ENCODE assay signal across 1 cellular context in genomic region chr16:84647830-84648594, GRCh38.
TF ChIP-seq lines count a peak whose summit lies in the region.

Gene KLHL36 (plus strand): TSS chr16:84648511. CDS start chr16:84650868, 2,357 bp downstream.

TF ChIP-seq in HEK293, 187 proteins besides CTCF, POLR2A, EP300 and RAD21 (continued from another document):
- TF ChIP-seq, protein P1, sequence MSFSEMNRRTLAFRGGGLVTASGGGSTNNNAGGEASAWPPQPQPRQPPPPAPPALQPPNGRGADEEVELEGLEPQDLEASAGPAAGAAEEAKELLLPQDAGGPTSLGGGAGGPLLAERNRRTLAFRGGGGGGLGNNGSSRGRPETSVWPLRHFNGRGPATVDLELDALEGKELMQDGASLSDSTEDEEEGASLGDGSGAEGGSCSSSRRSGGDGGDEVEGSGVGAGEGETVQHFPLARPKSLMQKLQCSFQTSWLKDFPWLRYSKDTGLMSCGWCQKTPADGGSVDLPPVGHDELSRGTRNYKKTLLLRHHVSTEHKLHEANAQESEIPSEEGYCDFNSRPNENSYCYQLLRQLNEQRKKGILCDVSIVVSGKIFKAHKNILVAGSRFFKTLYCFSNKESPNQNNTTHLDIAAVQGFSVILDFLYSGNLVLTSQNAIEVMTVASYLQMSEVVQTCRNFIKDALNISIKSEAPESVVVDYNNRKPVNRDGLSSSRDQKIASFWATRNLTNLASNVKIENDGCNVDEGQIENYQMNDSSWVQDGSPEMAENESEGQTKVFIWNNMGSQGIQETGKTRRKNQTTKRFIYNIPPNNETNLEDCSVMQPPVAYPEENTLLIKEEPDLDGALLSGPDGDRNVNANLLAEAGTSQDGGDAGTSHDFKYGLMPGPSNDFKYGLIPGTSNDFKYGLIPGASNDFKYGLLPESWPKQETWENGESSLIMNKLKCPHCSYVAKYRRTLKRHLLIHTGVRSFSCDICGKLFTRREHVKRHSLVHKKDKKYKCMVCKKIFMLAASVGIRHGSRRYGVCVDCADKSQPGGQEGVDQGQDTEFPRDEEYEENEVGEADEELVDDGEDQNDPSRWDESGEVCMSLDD (tag by site-specific recombination; IDR thresholded peaks at IDR 0.05): 0 out of 2 replicates have a peak, but pooled peaks have one; percentile 19
- TF ChIP-seq, protein P2, sequence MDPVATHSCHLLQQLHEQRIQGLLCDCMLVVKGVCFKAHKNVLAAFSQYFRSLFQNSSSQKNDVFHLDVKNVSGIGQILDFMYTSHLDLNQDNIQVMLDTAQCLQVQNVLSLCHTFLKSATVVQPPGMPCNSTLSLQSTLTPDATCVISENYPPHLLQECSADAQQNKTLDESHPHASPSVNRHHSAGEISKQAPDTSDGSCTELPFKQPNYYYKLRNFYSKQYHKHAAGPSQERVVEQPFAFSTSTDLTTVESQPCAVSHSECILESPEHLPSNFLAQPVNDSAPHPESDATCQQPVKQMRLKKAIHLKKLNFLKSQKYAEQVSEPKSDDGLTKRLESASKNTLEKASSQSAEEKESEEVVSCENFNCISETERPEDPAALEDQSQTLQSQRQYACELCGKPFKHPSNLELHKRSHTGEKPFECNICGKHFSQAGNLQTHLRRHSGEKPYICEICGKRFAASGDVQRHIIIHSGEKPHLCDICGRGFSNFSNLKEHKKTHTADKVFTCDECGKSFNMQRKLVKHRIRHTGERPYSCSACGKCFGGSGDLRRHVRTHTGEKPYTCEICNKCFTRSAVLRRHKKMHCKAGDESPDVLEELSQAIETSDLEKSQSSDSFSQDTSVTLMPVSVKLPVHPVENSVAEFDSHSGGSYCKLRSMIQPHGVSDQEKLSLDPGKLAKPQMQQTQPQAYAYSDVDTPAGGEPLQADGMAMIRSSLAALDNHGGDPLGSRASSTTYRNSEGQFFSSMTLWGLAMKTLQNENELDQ (tag by site-specific recombination; IDR thresholded peaks at IDR 0.05; ENCODE audit: low read depth): no peak
- TF ChIP-seq ZBTB20 (tag by site-specific recombination; IDR thresholded peaks at IDR 0.05) (peak; percentile 97), PRDM2 (tag by site-specific recombination; IDR thresholded peaks at IDR 0.05; ENCODE audit: borderline replicate concordance) (0 out of 2 replicates have a peak, but pooled peaks have one; percentile 17), ZNF335 (tag by site-specific recombination; conservative IDR thresholded peaks at IDR 0.05) (peak; percentile 70; the same call in 1 of the 2 replicates), ZNF366 (tag by site-specific recombination; conservative IDR thresholded peaks at IDR 0.05) (no peak), ZNF610 (tag by site-specific recombination; IDR thresholded peaks at IDR 0.05; ENCODE audit: borderline replicate concordance) (peak; percentile 41; the same call in 1 of the 2 replicates), ZNF785 (tag by site-specific recombination; IDR thresholded peaks at IDR 0.05) (peak; percentile 66; the same call in 1 of the 2 replicates), ZNF664 (tag by site-specific recombination; IDR thresholded peaks at IDR 0.05) (peak; percentile 84), ZFHX2 (tag by site-specific recombination; conservative IDR thresholded peaks at IDR 0.05) (peak; percentile 52; the same call in 1 of the 2 replicates), KLF16 (tag by site-specific recombination; IDR thresholded peaks at IDR 0.05) (peak; percentile 59; the same call in 1 of the 2 replicates), ZNF426 (tag by site-specific recombination; IDR thresholded peaks at IDR 0.05) (no peak), SP2 (tag by site-specific recombination; IDR thresholded peaks at IDR 0.05) (peak; percentile 31; the same call in 1 of the 2 replicates)
- TF ChIP-seq, protein P3, sequence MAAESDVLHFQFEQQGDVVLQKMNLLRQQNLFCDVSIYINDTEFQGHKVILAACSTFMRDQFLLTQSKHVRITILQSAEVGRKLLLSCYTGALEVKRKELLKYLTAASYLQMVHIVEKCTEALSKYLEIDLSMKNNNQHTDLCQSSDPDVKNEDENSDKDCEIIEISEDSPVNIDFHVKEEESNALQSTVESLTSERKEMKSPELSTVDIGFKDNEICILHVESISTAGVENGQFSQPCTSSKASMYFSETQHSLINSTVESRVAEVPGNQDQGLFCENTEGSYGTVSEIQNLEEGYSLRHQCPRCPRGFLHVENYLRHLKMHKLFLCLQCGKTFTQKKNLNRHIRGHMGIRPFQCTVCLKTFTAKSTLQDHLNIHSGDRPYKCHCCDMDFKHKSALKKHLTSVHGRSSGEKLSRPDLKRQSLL (tag by site-specific recombination; IDR thresholded peaks at IDR 0.05): no peak
- TF ChIP-seq, protein P4, sequence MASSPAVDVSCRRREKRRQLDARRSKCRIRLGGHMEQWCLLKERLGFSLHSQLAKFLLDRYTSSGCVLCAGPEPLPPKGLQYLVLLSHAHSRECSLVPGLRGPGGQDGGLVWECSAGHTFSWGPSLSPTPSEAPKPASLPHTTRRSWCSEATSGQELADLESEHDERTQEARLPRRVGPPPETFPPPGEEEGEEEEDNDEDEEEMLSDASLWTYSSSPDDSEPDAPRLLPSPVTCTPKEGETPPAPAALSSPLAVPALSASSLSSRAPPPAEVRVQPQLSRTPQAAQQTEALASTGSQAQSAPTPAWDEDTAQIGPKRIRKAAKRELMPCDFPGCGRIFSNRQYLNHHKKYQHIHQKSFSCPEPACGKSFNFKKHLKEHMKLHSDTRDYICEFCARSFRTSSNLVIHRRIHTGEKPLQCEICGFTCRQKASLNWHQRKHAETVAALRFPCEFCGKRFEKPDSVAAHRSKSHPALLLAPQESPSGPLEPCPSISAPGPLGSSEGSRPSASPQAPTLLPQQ (tag by site-specific recombination; IDR thresholded peaks at IDR 0.05): peak; percentile 41; the same call in 1 of the 2 replicates
- TF ChIP-seq, protein P5, sequence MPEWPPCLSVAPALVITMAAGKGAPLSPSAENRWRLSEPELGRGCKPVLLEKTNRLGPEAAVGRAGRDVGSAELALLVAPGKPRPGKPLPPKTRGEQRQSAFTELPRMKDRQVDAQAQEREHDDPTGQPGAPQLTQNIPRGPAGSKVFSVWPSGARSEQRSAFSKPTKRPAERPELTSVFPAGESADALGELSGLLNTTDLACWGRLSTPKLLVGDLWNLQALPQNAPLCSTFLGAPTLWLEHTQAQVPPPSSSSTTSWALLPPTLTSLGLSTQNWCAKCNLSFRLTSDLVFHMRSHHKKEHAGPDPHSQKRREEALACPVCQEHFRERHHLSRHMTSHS (tag by site-specific recombination; IDR thresholded peaks at IDR 0.05): no peak
- TF ChIP-seq, protein P6, sequence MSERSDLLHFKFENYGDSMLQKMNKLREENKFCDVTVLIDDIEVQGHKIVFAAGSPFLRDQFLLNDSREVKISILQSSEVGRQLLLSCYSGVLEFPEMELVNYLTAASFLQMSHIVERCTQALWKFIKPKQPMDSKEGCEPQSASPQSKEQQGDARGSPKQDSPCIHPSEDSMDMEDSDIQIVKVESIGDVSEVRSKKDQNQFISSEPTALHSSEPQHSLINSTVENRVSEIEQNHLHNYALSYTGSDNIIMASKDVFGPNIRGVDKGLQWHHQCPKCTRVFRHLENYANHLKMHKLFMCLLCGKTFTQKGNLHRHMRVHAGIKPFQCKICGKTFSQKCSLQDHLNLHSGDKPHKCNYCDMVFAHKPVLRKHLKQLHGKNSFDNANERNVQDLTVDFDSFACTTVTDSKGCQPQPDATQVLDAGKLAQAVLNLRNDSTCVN (tag by site-specific recombination; optimal IDR thresholded peaks at IDR 0.05): peak; percentile 52
